Comparison of ENCODE assay signal across 1 cellular context in the genomic region with DNA sequence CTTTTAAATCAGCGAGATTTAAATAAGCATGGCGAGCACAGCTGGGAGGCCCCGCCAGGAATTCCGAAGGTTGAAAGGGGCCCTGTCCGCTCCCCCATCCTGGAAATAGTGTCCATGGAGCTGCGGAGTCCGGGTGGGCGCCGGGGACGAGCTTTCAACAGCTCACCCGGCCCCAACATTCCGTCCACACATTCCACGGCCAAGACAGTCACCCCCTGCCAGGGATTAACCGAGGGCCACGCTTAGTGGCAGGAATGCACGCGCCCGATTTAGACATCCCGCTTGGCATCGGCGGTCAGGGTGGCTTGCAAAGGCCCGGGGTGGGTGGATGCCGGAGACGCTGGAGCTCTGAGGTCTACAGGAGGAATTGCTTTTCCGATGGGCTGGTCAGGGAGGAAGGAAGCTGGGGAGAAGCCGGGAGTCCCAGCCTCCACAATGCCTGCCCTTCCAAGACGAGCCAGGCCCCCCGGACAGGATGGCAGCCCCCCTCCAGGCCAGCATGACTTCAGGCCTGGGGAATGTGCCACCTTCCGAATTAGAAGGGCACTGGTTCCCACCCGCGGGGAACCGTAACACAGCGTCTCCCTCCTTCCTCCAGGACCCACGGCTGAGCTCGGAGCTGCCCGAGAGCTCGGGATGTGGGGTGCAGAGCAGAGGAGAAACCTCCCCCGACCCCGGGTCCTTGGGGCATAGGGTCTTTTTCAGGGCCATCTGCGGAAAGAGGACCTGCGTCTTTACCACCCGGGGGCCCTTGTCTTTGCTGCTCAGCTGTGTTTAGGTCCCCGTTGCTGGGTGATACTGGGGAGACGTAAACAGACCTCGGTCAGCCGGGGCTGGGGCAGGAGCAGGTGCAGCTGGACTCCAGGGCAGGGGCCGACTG.
TF ChIP-seq lines count a peak whose summit lies in the region.

No MANE protein-coding gene starts in this region.

TF ChIP-seq in WTC11, 78 proteins besides CTCF, POLR2A, EP300 and RAD21 (continued from another document):
- TF ChIP-seq ATF1 (CRISPR knock-in tag; IDR thresholded peaks at IDR 0.05) = no peak
- TF ChIP-seq TEAD1 (CRISPR knock-in tag; IDR thresholded peaks at IDR 0.05) = no peak
- TF ChIP-seq, protein P1, sequence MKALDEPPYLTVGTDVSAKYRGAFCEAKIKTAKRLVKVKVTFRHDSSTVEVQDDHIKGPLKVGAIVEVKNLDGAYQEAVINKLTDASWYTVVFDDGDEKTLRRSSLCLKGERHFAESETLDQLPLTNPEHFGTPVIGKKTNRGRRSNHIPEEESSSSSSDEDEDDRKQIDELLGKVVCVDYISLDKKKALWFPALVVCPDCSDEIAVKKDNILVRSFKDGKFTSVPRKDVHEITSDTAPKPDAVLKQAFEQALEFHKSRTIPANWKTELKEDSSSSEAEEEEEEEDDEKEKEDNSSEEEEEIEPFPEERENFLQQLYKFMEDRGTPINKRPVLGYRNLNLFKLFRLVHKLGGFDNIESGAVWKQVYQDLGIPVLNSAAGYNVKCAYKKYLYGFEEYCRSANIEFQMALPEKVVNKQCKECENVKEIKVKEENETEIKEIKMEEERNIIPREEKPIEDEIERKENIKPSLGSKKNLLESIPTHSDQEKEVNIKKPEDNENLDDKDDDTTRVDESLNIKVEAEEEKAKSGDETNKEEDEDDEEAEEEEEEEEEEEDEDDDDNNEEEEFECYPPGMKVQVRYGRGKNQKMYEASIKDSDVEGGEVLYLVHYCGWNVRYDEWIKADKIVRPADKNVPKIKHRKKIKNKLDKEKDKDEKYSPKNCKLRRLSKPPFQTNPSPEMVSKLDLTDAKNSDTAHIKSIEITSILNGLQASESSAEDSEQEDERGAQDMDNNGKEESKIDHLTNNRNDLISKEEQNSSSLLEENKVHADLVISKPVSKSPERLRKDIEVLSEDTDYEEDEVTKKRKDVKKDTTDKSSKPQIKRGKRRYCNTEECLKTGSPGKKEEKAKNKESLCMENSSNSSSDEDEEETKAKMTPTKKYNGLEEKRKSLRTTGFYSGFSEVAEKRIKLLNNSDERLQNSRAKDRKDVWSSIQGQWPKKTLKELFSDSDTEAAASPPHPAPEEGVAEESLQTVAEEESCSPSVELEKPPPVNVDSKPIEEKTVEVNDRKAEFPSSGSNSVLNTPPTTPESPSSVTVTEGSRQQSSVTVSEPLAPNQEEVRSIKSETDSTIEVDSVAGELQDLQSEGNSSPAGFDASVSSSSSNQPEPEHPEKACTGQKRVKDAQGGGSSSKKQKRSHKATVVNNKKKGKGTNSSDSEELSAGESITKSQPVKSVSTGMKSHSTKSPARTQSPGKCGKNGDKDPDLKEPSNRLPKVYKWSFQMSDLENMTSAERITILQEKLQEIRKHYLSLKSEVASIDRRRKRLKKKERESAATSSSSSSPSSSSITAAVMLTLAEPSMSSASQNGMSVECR (CRISPR knock-in tag; IDR thresholded peaks at IDR 0.05; ENCODE audit: borderline replicate concordance) = no peak
- TF ChIP-seq, protein P2, sequence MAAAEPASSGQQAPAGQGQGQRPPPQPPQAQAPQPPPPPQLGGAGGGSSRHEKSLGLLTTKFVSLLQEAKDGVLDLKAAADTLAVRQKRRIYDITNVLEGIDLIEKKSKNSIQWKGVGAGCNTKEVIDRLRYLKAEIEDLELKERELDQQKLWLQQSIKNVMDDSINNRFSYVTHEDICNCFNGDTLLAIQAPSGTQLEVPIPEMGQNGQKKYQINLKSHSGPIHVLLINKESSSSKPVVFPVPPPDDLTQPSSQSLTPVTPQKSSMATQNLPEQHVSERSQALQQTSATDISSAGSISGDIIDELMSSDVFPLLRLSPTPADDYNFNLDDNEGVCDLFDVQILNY (CRISPR knock-in tag; IDR thresholded peaks at IDR 0.05) = no peak
- TF ChIP-seq, protein P3, sequence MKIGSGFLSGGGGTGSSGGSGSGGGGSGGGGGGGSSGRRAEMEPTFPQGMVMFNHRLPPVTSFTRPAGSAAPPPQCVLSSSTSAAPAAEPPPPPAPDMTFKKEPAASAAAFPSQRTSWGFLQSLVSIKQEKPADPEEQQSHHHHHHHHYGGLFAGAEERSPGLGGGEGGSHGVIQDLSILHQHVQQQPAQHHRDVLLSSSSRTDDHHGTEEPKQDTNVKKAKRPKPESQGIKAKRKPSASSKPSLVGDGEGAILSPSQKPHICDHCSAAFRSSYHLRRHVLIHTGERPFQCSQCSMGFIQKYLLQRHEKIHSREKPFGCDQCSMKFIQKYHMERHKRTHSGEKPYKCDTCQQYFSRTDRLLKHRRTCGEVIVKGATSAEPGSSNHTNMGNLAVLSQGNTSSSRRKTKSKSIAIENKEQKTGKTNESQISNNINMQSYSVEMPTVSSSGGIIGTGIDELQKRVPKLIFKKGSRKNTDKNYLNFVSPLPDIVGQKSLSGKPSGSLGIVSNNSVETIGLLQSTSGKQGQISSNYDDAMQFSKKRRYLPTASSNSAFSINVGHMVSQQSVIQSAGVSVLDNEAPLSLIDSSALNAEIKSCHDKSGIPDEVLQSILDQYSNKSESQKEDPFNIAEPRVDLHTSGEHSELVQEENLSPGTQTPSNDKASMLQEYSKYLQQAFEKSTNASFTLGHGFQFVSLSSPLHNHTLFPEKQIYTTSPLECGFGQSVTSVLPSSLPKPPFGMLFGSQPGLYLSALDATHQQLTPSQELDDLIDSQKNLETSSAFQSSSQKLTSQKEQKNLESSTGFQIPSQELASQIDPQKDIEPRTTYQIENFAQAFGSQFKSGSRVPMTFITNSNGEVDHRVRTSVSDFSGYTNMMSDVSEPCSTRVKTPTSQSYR (CRISPR knock-in tag; IDR thresholded peaks at IDR 0.05) = no peak
- no peak for TF ChIP-seq SMAD4 (CRISPR knock-in tag; IDR thresholded peaks at IDR 0.05)
TF ChIP-seq in WTC11: peak in this region for 3.
